ENCODE assay signal across 8 cellular contexts in the genomic region with DNA sequence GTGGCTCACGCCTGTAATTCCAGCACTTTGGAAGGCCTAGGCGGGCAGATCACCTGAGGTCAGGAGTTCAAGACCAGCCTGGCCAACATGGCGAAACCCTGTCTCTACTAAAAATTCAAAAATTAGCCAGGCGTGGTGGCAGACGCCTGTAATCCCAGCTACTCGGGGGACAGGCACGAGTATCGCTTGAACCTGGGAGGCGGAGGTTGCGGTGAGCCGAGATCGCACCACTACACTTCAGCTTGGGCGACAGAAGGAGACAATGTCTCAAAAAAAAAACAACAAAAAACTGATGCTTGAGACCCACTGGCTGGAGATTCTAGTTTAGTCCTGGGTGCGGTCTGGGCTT. TPM values are rescaled to one million over a fixed set of nuclear protein-coding genes. Genes with fewer than 3 reads are reported as not detected.
DNase-seq lines count a peak whose midpoint lies in the region; ATAC-seq and TF ChIP-seq lines count a peak whose summit lies in the region.
"Not testable (repeated sequence)": the region's sequence is repeated elsewhere in the genome, so short reads cannot be mapped to it uniquely, and the experiment has no call there.

No MANE protein-coding gene starts in this region.

- not testable (repeated sequence) for H3K4me2 ChIP-seq in fibroblast of lung (ENCODE audit: extremely low read depth, insufficient read depth, low read length)

- H3K9ac ChIP-seq in fibroblast of lung (ENCODE audit: insufficient read depth, low read length) = peak overlapping the region; percentile 23

- H3K4me1 Mint-ChIP-seq in Calu3 (ENCODE audit: low read depth, unreplicated experiment) (peaks cover 18% of the 10 kb centered on the region), progenitor cell of endocrine pancreas (ENCODE audit: low read depth) (peaks cover 11% of the 10 kb centered on the region)
- H3K4me1 Mint-ChIP-seq in activated CD4-positive, alpha-beta T cell treated with anti-CD3 and anti-CD28 coated beads, Interleukin-2, amount 10 ng/mL, durations not matched to agents 24 days and 14 days = peaks cover 21% of the 10 kb centered on the region
- not testable (repeated sequence) for H3K4me1 Mint-ChIP-seq in type B pancreatic cell (ENCODE audit: unreplicated experiment)

- H4K20me1 ChIP-seq in fibroblast of lung (ENCODE audit: control insufficient read depth, extremely low read depth, insufficient read depth, low read length) = not testable (repeated sequence)

- H2AFZ ChIP-seq in fibroblast of lung (ENCODE audit: low read length) = not testable (repeated sequence)

- intact Hi-C loops in Calu3 (cut with micrococcal nuclease; ENCODE audit: unreplicated experiment) = loop anchor here (2.0 kb wide), 1 partner anchor 37 kb away; no protein-coding TSS in a partner anchor
- intact Hi-C loops in activated CD4-positive, alpha-beta T cell treated with anti-CD3 and anti-CD28 coated beads, Interleukin-2, amount 10 ng/mL, durations not matched to agents 24 days and 14 days (cut with micrococcal nuclease) = loop anchor here (1.0 to 2.0 kb wide), 3 partner anchors 11 to 38 kb away; no protein-coding TSS in a partner anchor
- intact Hi-C loops in body of pancreas (cut with DNase I) = not testable (repeated sequence)

- DNase-seq in Calu3; MG63; activated CD4-positive, alpha-beta T cell treated with anti-CD3 and anti-CD28 coated beads, Interleukin-2, amount 10 ng/mL, durations not matched to agents 24 days and 14 days; body of pancreas; fibroblast of lung (ENCODE audit: low read depth in 2 of 2); lung (ENCODE audit: low spot score); progenitor cell of endocrine pancreas (ENCODE audit: low spot score, unreplicated experiment); type B pancreatic cell (ENCODE audit: extremely low spot score, unreplicated experiment): not testable (repeated sequence)

- not testable (repeated sequence) for ATAC-seq in body of pancreas; lung (ENCODE audit: insufficient read depth, low FRiP score)

- H3K27ac Mint-ChIP-seq in Calu3 (ENCODE audit: unreplicated experiment) = peak overlapping the region; percentile 61
- peak overlapping the region; percentile 91 for H3K27ac Mint-ChIP-seq in activated CD4-positive, alpha-beta T cell treated with anti-CD3 and anti-CD28 coated beads, Interleukin-2, amount 10 ng/mL, durations not matched to agents 24 days and 14 days
- H3K27ac Mint-ChIP-seq in progenitor cell of endocrine pancreas = peak overlapping the region; percentile 95
- H3K27ac Mint-ChIP-seq in type B pancreatic cell = peak overlapping the region; percentile 96

- H3K36me3 Mint-ChIP-seq in Calu3 (ENCODE audit: insufficient read depth, unreplicated experiment) = peaks cover 22% of the 10 kb centered on the region
- not testable (repeated sequence) for H3K36me3 Mint-ChIP-seq in activated CD4-positive, alpha-beta T cell treated with anti-CD3 and anti-CD28 coated beads, Interleukin-2, amount 10 ng/mL, durations not matched to agents 24 days and 14 days (ENCODE audit: low read depth); progenitor cell of endocrine pancreas (ENCODE audit: insufficient read depth); type B pancreatic cell

- peaks cover 32% of the 10 kb centered on the region for H3K79me2 ChIP-seq in fibroblast of lung (ENCODE audit: control insufficient read depth, insufficient read depth, low read length)

- H3K9me3 ChIP-seq in MG63; body of pancreas; fibroblast of lung (ENCODE audit: control insufficient read depth, insufficient read depth, low read depth, low read length); lung (ENCODE audit: control insufficient read depth in 2 of 2, insufficient read depth in 1 of 2, low read length in 1 of 2): not testable (repeated sequence)

- H3K27me3 ChIP-seq in MG63; body of pancreas; fibroblast of lung (ENCODE audit: control insufficient read depth, insufficient read depth, low read length); lung (ENCODE audit: control insufficient read depth, insufficient read depth): not testable (repeated sequence)

- 46 to 60% methylated on average over 11 to 14 of the region's 14 CpGs for WGBS in body of pancreas, 2 donors
- 62 to 69% methylated on average over 14 of the region's 14 CpGs for WGBS in lung, 2 donors

- not testable (repeated sequence) for H3K9me3 Mint-ChIP-seq in Calu3 (ENCODE audit: low read depth, unreplicated experiment); activated CD4-positive, alpha-beta T cell treated with anti-CD3 and anti-CD28 coated beads, Interleukin-2, amount 10 ng/mL, durations not matched to agents 24 days and 14 days; progenitor cell of endocrine pancreas (ENCODE audit: low read depth); type B pancreatic cell

- H3K4me3 Mint-ChIP-seq in Calu3 (ENCODE audit: low read depth, unreplicated experiment) (peak overlapping the region; percentile 67), progenitor cell of endocrine pancreas (ENCODE audit: low read depth) (peak overlapping the region; percentile 76), type B pancreatic cell (peak overlapping the region; percentile 90)
- H3K4me3 Mint-ChIP-seq in activated CD4-positive, alpha-beta T cell treated with anti-CD3 and anti-CD28 coated beads, Interleukin-2, amount 10 ng/mL, durations not matched to agents 24 days and 14 days = peak overlapping the region; percentile 93

- TSS peak; percentile 93 for BruUV-seq in Calu3 (replicated peaks; lab: Mats Ljungman, UMichigan)

- H3K4me3 ChIP-seq in MG63 (peak overlapping the region; percentile 88), body of pancreas (peak overlapping the region in 1 of 2 donors; percentile 56), fibroblast of lung (replicated peaks in 1 of 4; ENCODE audit: control extremely low read depth in 1 of 4, insufficient read depth in 1 of 4, low read depth in 3 of 4, low read length in 4 of 4) (peak overlapping the region in 2 of 4 experiments; percentile 34 to 74)
- H3K4me3 ChIP-seq in lung = not testable (repeated sequence)

- not testable (repeated sequence) for TF ChIP-seq CTCF in Calu3 (IDR thresholded peaks at IDR 0.05; ENCODE audit: unreplicated experiment); body of pancreas (IDR thresholded peaks at IDR 0.05); fibroblast of lung (conservative IDR thresholded peaks at IDR 0.05 in 1 of 2, IDR thresholded peaks at IDR 0.05 in 1 of 2; ENCODE audit: low read depth in 1 of 2, low read length in 2 of 2); lung (IDR thresholded peaks at IDR 0.05; ENCODE audit: control extremely low read depth, extremely low read depth); progenitor cell of endocrine pancreas (IDR thresholded peaks at IDR 0.05; ENCODE audit: unreplicated experiment); type B pancreatic cell (conservative IDR thresholded peaks at IDR 0.05)

- H3K27me3 Mint-ChIP-seq in Calu3 (ENCODE audit: unreplicated experiment); activated CD4-positive, alpha-beta T cell treated with anti-CD3 and anti-CD28 coated beads, Interleukin-2, amount 10 ng/mL, durations not matched to agents 24 days and 14 days; progenitor cell of endocrine pancreas; type B pancreatic cell: not testable (repeated sequence)

- CTCF ChIA-PET in Calu3 (lab: Charles Lee) = interaction anchor here (0.5 to 1.9 kb wide), 4 partner anchors 38 to 310 kb away, joined by 3 to 10 read pairs (median 3); no protein-coding TSS in a partner anchor

- not testable (repeated sequence) for TF ChIP-seq POLR2A in body of pancreas (IDR thresholded peaks at IDR 0.05)

- not testable (repeated sequence) for H3K36me3 ChIP-seq in MG63; body of pancreas (replicated peaks in 1 of 2; ENCODE audit: insufficient read depth in 1 of 2, low read depth in 2 of 2); fibroblast of lung (ENCODE audit: control insufficient read depth, insufficient read depth, low read length); lung (ENCODE audit: control insufficient read depth in 2 of 2, insufficient read depth in 2 of 2, low read length in 2 of 2)

- H3K4me1 ChIP-seq in body of pancreas; fibroblast of lung (ENCODE audit: control insufficient read depth, extremely low read depth, insufficient read depth, low read length); lung (ENCODE audit: control insufficient read depth in 2 of 2, insufficient read depth in 2 of 2, low read length in 2 of 2): not testable (repeated sequence)

- H3K27ac ChIP-seq in body of pancreas (peak overlapping the region; percentile 79 to 93 (median 88)), fibroblast of lung (ENCODE audit: insufficient read depth, low read length) (peak overlapping the region; percentile 93), lung (ENCODE audit: low read depth in 1 of 2, low read length in 1 of 2) (peak overlapping the region; percentile 78 to 99)

RNA-seq across cellular contexts. Expression of a gene that starts 0.5 kb away (rescaled TPM):
- total RNA-seq in Calu3 (2022) (38.1 and 49.6 TPM in 2 replicates), body of pancreas (10 to 100 TPM in 1 of 2 donors, 1 to 10 TPM in 1; 6.3 to 17.9 TPM), fibroblast of lung (33.1 and 42.3 TPM in 2 replicates), lung (10 to 100 TPM; 30.5 to 46.7 TPM), progenitor cell of endocrine pancreas (33.8 and 36.1 TPM in 2 replicates), type B pancreatic cell (ENCODE audit: low replicate concordance) (37.9 and 51.2 TPM in 2 replicates)
- total RNA-seq in MG63 (2014; rRNA removed; shearing (Covaris generic); ENCODE audit: low replicate concordance) = 70.9 and 80.9 TPM in 2 replicates
- 53.3 and 54.6 TPM in 2 replicates for total RNA-seq in activated CD4-positive, alpha-beta T cell treated with anti-CD3 and anti-CD28 coated beads, Interleukin-2, amount 10 ng/mL, durations not matched to agents 24 days and 14 days
- polyA plus RNA-seq in fibroblast of lung (68.7 and 70.9 TPM in 2 replicates), lung (10 to 100 TPM; 44.0 to 46.2 TPM)
- 60.8 and 65.7 TPM in 2 replicates for polyA plus RNA-seq in fibroblast of lung (2012)
- 8.4 and 11.4 TPM in 2 replicates for polyA minus RNA-seq in fibroblast of lung (ENCODE audit: low replicate concordance)

RNA-seq across cellular contexts. Expression of a gene that starts 39.4 kb away (rescaled TPM):
- 419 and 426 TPM in 2 replicates for total RNA-seq in Calu3 (2022)
- total RNA-seq in MG63 (2014; rRNA removed; shearing (Covaris generic); ENCODE audit: low replicate concordance) = 62.1 and 85.3 TPM in 2 replicates
- total RNA-seq in activated CD4-positive, alpha-beta T cell treated with anti-CD3 and anti-CD28 coated beads, Interleukin-2, amount 10 ng/mL, durations not matched to agents 24 days and 14 days = 58.3 and 59.9 TPM in 2 replicates
- total RNA-seq in body of pancreas = 100 to 1,000 TPM; 483 to 493 TPM
- 148 TPM in 2 replicates for total RNA-seq in fibroblast of lung
- 118 and 151 TPM in 2 replicates for polyA plus RNA-seq in fibroblast of lung
- polyA plus RNA-seq in fibroblast of lung (2012) = 68.5 and 99.8 TPM in 2 replicates
- polyA minus RNA-seq in fibroblast of lung (ENCODE audit: low replicate concordance) = 7.4 and 17.1 TPM in 2 replicates
- 100 to 1,000 TPM; 606 to 620 TPM for total RNA-seq in lung
- 1,000 to 10,000 TPM; 1,806 to 2,339 TPM for polyA plus RNA-seq in lung
- 193 and 242 TPM in 2 replicates for total RNA-seq in progenitor cell of endocrine pancreas
- 440 and 517 TPM in 2 replicates for total RNA-seq in type B pancreatic cell (ENCODE audit: low replicate concordance)
